Comparison of ENCODE assay signal across 20 cellular contexts in the genomic region with DNA sequence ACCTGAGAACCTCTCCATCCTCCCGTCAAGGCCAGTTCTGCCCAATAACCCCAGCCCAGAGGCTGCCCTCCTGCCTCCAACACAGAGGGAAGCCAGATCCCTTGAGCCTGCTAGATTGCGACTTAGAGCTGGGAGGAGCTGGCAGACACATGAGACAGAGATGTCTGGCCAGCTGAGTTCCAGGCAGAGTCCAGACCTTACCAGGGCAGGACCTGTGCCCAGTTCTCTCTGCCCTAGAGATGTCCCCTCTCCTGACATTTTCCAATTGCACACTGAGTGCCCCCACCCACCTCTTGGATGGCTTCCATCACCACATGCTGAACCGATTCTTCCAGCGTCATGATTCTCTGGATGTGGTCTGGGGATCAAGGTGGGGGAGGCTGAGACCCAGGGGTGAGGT. TPM values are rescaled to one million over a fixed set of nuclear protein-coding genes. Genes with fewer than 3 reads are reported as not detected.
A peak's percentile ranks its signal among the peaks of the same experiment; 100 is the strongest.
DNase-seq lines count a peak whose midpoint lies in the region; ATAC-seq, FAIRE-seq and TF ChIP-seq lines count a peak whose summit lies in the region.
"Had no signal": no experiment of that assay in that cellular context is flagged by ENCODE, and none has a peak within 500 bp of the region (broad histone marks: within the 10 kb centered on the region; RNA-seq: fewer than 3 reads in every experiment).

No MANE protein-coding gene starts in this region.

- no peak overlapping the region for H3K4me3 Mint-ChIP-seq in astrocyte (ENCODE audit: unreplicated experiment)
- H3K4me3 Mint-ChIP-seq in activated CD8-positive, alpha-beta T cell treated with anti-CD3 and anti-CD28 coated beads, Interleukin-2, amount 10 ng/mL, durations not matched to agents 7 days and 5 days = no peak overlapping the region
- no peak overlapping the region for H3K4me3 Mint-ChIP-seq in CD8-positive, alpha-beta memory T cell
- H3K4me3 Mint-ChIP-seq: CD8-positive, alpha-beta T cell had no signal

- POLR2A ChIA-PET in activated CD8-positive, alpha-beta T cell treated with anti-CD3 and anti-CD28 coated beads, Interleukin-2, amount 10 ng/mL, durations not matched to agents 7 days and 5 days (lab: Charles Lee) = interaction anchor here (15.2 kb wide), 1 partner anchor 22 kb away, joined by 380 read pairs; a partner anchor contains a TSS
- POLR2A ChIA-PET in CD8-positive, alpha-beta memory T cell (lab: Charles Lee) = interaction anchor here (1.0 kb wide), 1 partner anchor 21 kb away, joined by 3 read pairs; no protein-coding TSS in a partner anchor

- H3K27ac Mint-ChIP-seq in astrocyte (ENCODE audit: unreplicated experiment) = peak overlapping the region; percentile 34
- H3K27ac Mint-ChIP-seq in activated CD8-positive, alpha-beta T cell treated with anti-CD3 and anti-CD28 coated beads, Interleukin-2, amount 10 ng/mL, durations not matched to agents 7 days and 5 days = no peak overlapping the region
- no peak overlapping the region for H3K27ac Mint-ChIP-seq in CD8-positive, alpha-beta memory T cell
- H3K27ac Mint-ChIP-seq: CD8-positive, alpha-beta T cell had no signal

- no peak overlapping the region for H2AFZ ChIP-seq in astrocyte (ENCODE audit: low read depth, low read length)

- H3K36me3 ChIP-seq in astrocyte (ENCODE audit: insufficient read depth, low read length) = no peaks in the 10 kb centered on the region
- peaks cover 0 to 31% of the 10 kb centered on the region in 2 donors for H3K36me3 ChIP-seq in psoas muscle (ENCODE audit: insufficient read depth in 1 of 2, low read depth in 1 of 2)
- H3K36me3 ChIP-seq in CD8-positive, alpha-beta memory T cell (ENCODE audit: insufficient read depth, low read length) = no peaks in the 10 kb centered on the region
- H3K36me3 ChIP-seq: BLaER1 treated with 17β-estradiol and CSF1 and Interleukin-3, amounts not matched to agents 10 nM and 100 nM had no signal

- H4K20me1 ChIP-seq in astrocyte (ENCODE audit: insufficient read depth, low read length) = no peaks in the 10 kb centered on the region

- H3K27ac ChIP-seq in astrocyte (ENCODE audit: low read depth, low read length) (no peak overlapping the region), psoas muscle (peak overlapping the region; percentile 90)
- H3K27ac ChIP-seq in CD8-positive, alpha-beta memory T cell (ENCODE audit: low read depth, low read length) = no peak overlapping the region
- H3K27ac ChIP-seq: BLaER1 treated with 17β-estradiol and CSF1 and Interleukin-3, amounts not matched to agents 10 nM and 100 nM; KMS-11 had no signal

- no peak overlapping the region for H3K4me2 ChIP-seq in astrocyte (ENCODE audit: low read length)
- H3K4me2 ChIP-seq: KMS-11 had no signal

- no peak overlapping the region for H3K9ac ChIP-seq in astrocyte (ENCODE audit: low read length)
- H3K9ac ChIP-seq: KMS-11 had no signal

- FAIRE-seq in astrocyte (lab: Jason Lieb, UNC) = no peak
- FAIRE-seq: GM12892, H54 had no signal

- CTCF ChIA-PET in activated CD8-positive, alpha-beta T cell treated with anti-CD3 and anti-CD28 coated beads, Interleukin-2, amount 10 ng/mL, durations not matched to agents 7 days and 5 days (lab: Charles Lee) = interaction anchor here (1.5 to 8.5 kb wide), 5 partner anchors 8 to 75 kb away, joined by 6 to 390 read pairs (median 9); a partner anchor contains a TSS
- CTCF ChIA-PET in CD8-positive, alpha-beta memory T cell (lab: Charles Lee) = interaction anchor here (1.6 to 16.3 kb wide), 2 partner anchors 25 to 75 kb away, joined by 5 to 483 read pairs; a partner anchor contains a TSS

- DNase-seq in GM03348 (ENCODE audit: low spot score) = peak; percentile 38
- no peak for DNase-seq in astrocyte (ENCODE audit: low read depth)
- DNase-seq in left ventricle myocardium superior = peak; percentile 72
- DNase-seq in psoas muscle = peak; percentile 57 to 78
- DNase-seq in activated CD8-positive, alpha-beta T cell treated with anti-CD3 and anti-CD28 coated beads, Interleukin-2, amount 10 ng/mL, durations not matched to agents 7 days and 5 days = no peak
- DNase-seq in CD8-positive, alpha-beta memory T cell = no peak
- DNase-seq in activated CD4-positive, CD25-positive, alpha-beta regulatory T cell (lab: John Stamatoyannopoulos, UW) = no peak
- no peak for DNase-seq in activated T-cell treated with anti-CD3 and anti-CD28 coated beads, Interleukin-2, amount 50 U/mL, for 48 hours
- DNase-seq: CD8-positive, alpha-beta T cell; MV-4-11; NCI-H1694 treated with DMSO at 0.1 percent for 48 hours; NCI-H748 treated with DMSO at 0.1 percent for 48 hours; OCI-M1; SIG-M5 had no signal

- H3K27me3 Mint-ChIP-seq in astrocyte (ENCODE audit: low read depth, unreplicated experiment) = peaks cover 5% of the 10 kb centered on the region
- H3K27me3 Mint-ChIP-seq in activated CD8-positive, alpha-beta T cell treated with anti-CD3 and anti-CD28 coated beads, Interleukin-2, amount 10 ng/mL, durations not matched to agents 7 days and 5 days (ENCODE audit: low read depth) = no peaks in the 10 kb centered on the region
- no peaks in the 10 kb centered on the region for H3K27me3 Mint-ChIP-seq in CD8-positive, alpha-beta memory T cell

- no peaks in the 10 kb centered on the region for H3K79me2 ChIP-seq in astrocyte (ENCODE audit: insufficient read depth, low read length)

- H3K27me3 ChIP-seq in astrocyte (ENCODE audit: insufficient read depth, low read length) (no peaks in the 10 kb centered on the region), psoas muscle (ENCODE audit: insufficient read depth in 3 of 3, low read length in 2 of 3) (no peaks in the 10 kb centered on the region)
- no peaks in the 10 kb centered on the region for H3K27me3 ChIP-seq in CD8-positive, alpha-beta memory T cell (ENCODE audit: insufficient read depth, low read length, poor library complexity, severe bottlenecking)
- H3K27me3 ChIP-seq: BLaER1 treated with 17β-estradiol and CSF1 and Interleukin-3, amounts not matched to agents 10 nM and 100 nM had no signal

- TF ChIP-seq CTCF in astrocyte (IDR thresholded peaks at IDR 0.05; ENCODE audit: insufficient read depth, low read depth, low read length) = no peak
- TF ChIP-seq CTCF in psoas muscle (IDR thresholded peaks at IDR 0.05) = no peak

- no peaks in the 10 kb centered on the region for H3K9me3 Mint-ChIP-seq in astrocyte (ENCODE audit: unreplicated experiment)
- H3K9me3 Mint-ChIP-seq in activated CD8-positive, alpha-beta T cell treated with anti-CD3 and anti-CD28 coated beads, Interleukin-2, amount 10 ng/mL, durations not matched to agents 7 days and 5 days (ENCODE audit: insufficient read depth) = no peaks in the 10 kb centered on the region
- no peaks in the 10 kb centered on the region for H3K9me3 Mint-ChIP-seq in CD8-positive, alpha-beta memory T cell
- H3K9me3 Mint-ChIP-seq: CD8-positive, alpha-beta T cell had no signal

- intact Hi-C loops in left ventricle myocardium superior (cut with micrococcal nuclease) = no loop called here
- intact Hi-C loops in psoas muscle (cut with DNase I) = loop anchor here in 1 of 2 donors (2.0 kb wide), 1 partner anchor 74 kb away; no protein-coding TSS in a partner anchor

- peaks cover 7% of the 10 kb centered on the region for H3K36me3 Mint-ChIP-seq in astrocyte (ENCODE audit: low read depth, unreplicated experiment)
- H3K36me3 Mint-ChIP-seq in activated CD8-positive, alpha-beta T cell treated with anti-CD3 and anti-CD28 coated beads, Interleukin-2, amount 10 ng/mL, durations not matched to agents 7 days and 5 days (ENCODE audit: low read depth) = no peaks in the 10 kb centered on the region
- no peaks in the 10 kb centered on the region for H3K36me3 Mint-ChIP-seq in CD8-positive, alpha-beta memory T cell
- H3K36me3 Mint-ChIP-seq: CD8-positive, alpha-beta T cell had no signal

- ATAC-seq in left ventricle myocardium superior (peak; percentile 71), psoas muscle (peak; percentile 59 to 75 (median 67))
- no peak for ATAC-seq in activated CD8-positive, alpha-beta T cell treated with anti-CD3 and anti-CD28 coated beads, Interleukin-2, amount 10 ng/mL, durations not matched to agents 7 days and 5 days
- ATAC-seq: CD8-positive, alpha-beta T cell had no signal

- 24 to 37% (median 27%) methylated on average over 4 of the region's 4 CpGs for WGBS in psoas muscle, 3 donors

- H3K4me1 ChIP-seq in astrocyte (ENCODE audit: insufficient read depth, low read length) = peaks cover 7% of the 10 kb centered on the region
- peaks cover 36% of the 10 kb centered on the region for H3K4me1 ChIP-seq in psoas muscle
- H3K4me1 ChIP-seq in CD8-positive, alpha-beta memory T cell (ENCODE audit: insufficient read depth, low read length) = peaks cover 10% of the 10 kb centered on the region

- H3K4me3 ChIP-seq in astrocyte (ENCODE audit: insufficient read depth, low read depth, low read length) (no peak overlapping the region), psoas muscle (peak overlapping the region; percentile 4)
- no peak overlapping the region for H3K4me3 ChIP-seq in CD8-positive, alpha-beta memory T cell (ENCODE audit: low read length)
- H3K4me3 ChIP-seq: BLaER1 treated with 17β-estradiol and CSF1 and Interleukin-3, amounts not matched to agents 10 nM and 100 nM had no signal

- H3K9me3 ChIP-seq in astrocyte (ENCODE audit: insufficient read depth, low read depth, low read length) (no peaks in the 10 kb centered on the region), psoas muscle (no peaks in the 10 kb centered on the region)
- H3K9me3 ChIP-seq in CD8-positive, alpha-beta memory T cell (ENCODE audit: low read length) = no peaks in the 10 kb centered on the region
- H3K9me3 ChIP-seq: BLaER1 treated with 17β-estradiol and CSF1 and Interleukin-3, amounts not matched to agents 10 nM and 100 nM had no signal

- H3K4me1 Mint-ChIP-seq in astrocyte (ENCODE audit: low read depth, unreplicated experiment) = peaks cover 9% of the 10 kb centered on the region
- peaks cover 27% of the 10 kb centered on the region for H3K4me1 Mint-ChIP-seq in activated CD8-positive, alpha-beta T cell treated with anti-CD3 and anti-CD28 coated beads, Interleukin-2, amount 10 ng/mL, durations not matched to agents 7 days and 5 days (ENCODE audit: low read depth)
- peaks cover 6 to 16% (median 9%) of the 10 kb centered on the region in 3 donors for H3K4me1 Mint-ChIP-seq in CD8-positive, alpha-beta memory T cell

RNA-seq across cellular contexts. Expression of a gene that starts 3.0 kb away (rescaled TPM):
- total RNA-seq in astrocyte (21.7 and 25.9 TPM in 2 replicates), left ventricle myocardium superior (44.9 TPM), psoas muscle (10 to 100 TPM; 20.3 to 33.0 (median 23.8) TPM)
- 10 to 100 TPM; 11.3 to 21.7 (median 19.0) TPM for polyA plus RNA-seq in psoas muscle
- 10 to 100 TPM; 14.4 to 16.9 TPM for total RNA-seq in activated CD8-positive, alpha-beta T cell treated with anti-CD3 and anti-CD28 coated beads, Interleukin-2, amount 10 ng/mL, durations not matched to agents 7 days and 5 days
- 10 to 100 TPM in 1 of 2 experiments, 1 to 10 TPM in 1; 9.8 to 11.4 TPM for total RNA-seq in CD8-positive, alpha-beta memory T cell
- polyA plus RNA-seq in CD8-positive, alpha-beta memory T cell = 2.9 TPM

RNA-seq across cellular contexts. Expression of a gene that starts 19.0 kb away (rescaled TPM):
- total RNA-seq in astrocyte (101 and 126 TPM in 2 replicates), left ventricle myocardium superior (24.2 TPM), psoas muscle (100 to 1,000 TPM in 2 of 4 donors, 10 to 100 TPM in 2; 29.2 to 217 (median 73.6) TPM)
- polyA plus RNA-seq in psoas muscle = 100 to 1,000 TPM in 1 of 3 donors, 10 to 100 TPM in 2; 25.1 to 145 (median 31.9) TPM
- 10 to 100 TPM; 90.4 to 92.9 TPM for total RNA-seq in activated CD8-positive, alpha-beta T cell treated with anti-CD3 and anti-CD28 coated beads, Interleukin-2, amount 10 ng/mL, durations not matched to agents 7 days and 5 days
- total RNA-seq in CD8-positive, alpha-beta memory T cell = 100 to 1,000 TPM; 249 to 259 TPM
- 1,529 TPM for polyA plus RNA-seq in CD8-positive, alpha-beta memory T cell

RNA-seq across cellular contexts. Expression of a gene that starts 20.7 kb away (rescaled TPM):
- not detected in 2 replicates for total RNA-seq in astrocyte
- not detected for total RNA-seq in left ventricle myocardium superior
- total RNA-seq in psoas muscle = not detected
- polyA plus RNA-seq in psoas muscle = under 1 TPM; 0.04 to 0.37 (median 0.08) TPM
- total RNA-seq in activated CD8-positive, alpha-beta T cell treated with anti-CD3 and anti-CD28 coated beads, Interleukin-2, amount 10 ng/mL, durations not matched to agents 7 days and 5 days = not detected
- not detected for total RNA-seq in CD8-positive, alpha-beta memory T cell
- polyA plus RNA-seq in CD8-positive, alpha-beta memory T cell = not detected
- total RNA-seq: A673; CD8-positive, alpha-beta T cell had no signal

RNA-seq across cellular contexts. Expression of a gene that starts 29.3 kb away (rescaled TPM):
- total RNA-seq in astrocyte = 145 and 166 TPM in 2 replicates
- total RNA-seq in left ventricle myocardium superior = 750 TPM
- total RNA-seq in psoas muscle = 100 to 1,000 TPM; 273 to 419 (median 370) TPM
- polyA plus RNA-seq in psoas muscle = 100 to 1,000 TPM; 329 to 535 (median 396) TPM
- 100 to 1,000 TPM; 250 to 267 TPM for total RNA-seq in activated CD8-positive, alpha-beta T cell treated with anti-CD3 and anti-CD28 coated beads, Interleukin-2, amount 10 ng/mL, durations not matched to agents 7 days and 5 days
- 100 to 1,000 TPM; 183 to 184 TPM for total RNA-seq in CD8-positive, alpha-beta memory T cell
- 257 TPM for polyA plus RNA-seq in CD8-positive, alpha-beta memory T cell

RNA-seq across cellular contexts. Expression of a gene that starts 29.5 kb away (rescaled TPM):
- total RNA-seq in astrocyte (3.6 and 4.5 TPM in 2 replicates), left ventricle myocardium superior (2.2 TPM), psoas muscle (1 to 10 TPM in 3 of 4 donors, under 1 TPM in 1; 0.92 to 3.2 (median 2.0) TPM)
- polyA plus RNA-seq in psoas muscle = 1 to 10 TPM; 1.9 to 2.5 (median 2.0) TPM
- total RNA-seq in activated CD8-positive, alpha-beta T cell treated with anti-CD3 and anti-CD28 coated beads, Interleukin-2, amount 10 ng/mL, durations not matched to agents 7 days and 5 days = 10 to 100 TPM; 17.7 to 30.9 TPM
- 10 to 100 TPM; 24.6 to 31.0 TPM for total RNA-seq in CD8-positive, alpha-beta memory T cell
- polyA plus RNA-seq in CD8-positive, alpha-beta memory T cell = not detected
- total RNA-seq: NCI-H460 had no signal

Comparison
In these comparisons a context has a peak if more than half of its experiments do, and no peak if none do; other contexts are left out.
1. DNase-seq: peak in GM03348 (single experiment), left ventricle myocardium superior (single experiment) and psoas muscle (2 of 2); none in astrocyte (single experiment), activated CD8-positive, alpha-beta T cell treated with anti-CD3 and anti-CD28 coated beads, Interleukin-2, amount 10 ng/mL, durations not matched to agents 7 days and 5 days (single experiment), CD8-positive, alpha-beta memory T cell (0 of 5), activated CD4-positive, CD25-positive, alpha-beta regulatory T cell (0 of 4) and activated T-cell treated with anti-CD3 and anti-CD28 coated beads, Interleukin-2, amount 50 U/mL, for 48 hours (0 of 2).